Comparison of ENCODE assay signal across 19 cellular contexts in genomic region chr20:47801079-47801478, GRCh38. TPM values are rescaled to one million over a fixed set of nuclear protein-coding genes. Genes with fewer than 3 reads are reported as not detected.
DNase-seq lines count a peak whose midpoint lies in the region; ATAC-seq, FAIRE-seq and TF ChIP-seq lines count a peak whose summit lies in the region.
"Had no signal": no experiment of that assay in that cellular context is flagged by ENCODE, and none has a peak within 500 bp of the region (broad histone marks: within the 10 kb centered on the region; RNA-seq: fewer than 3 reads in every experiment).

No MANE protein-coding gene starts in this region.

- no peaks in the 10 kb centered on the region for H3K36me3 Mint-ChIP-seq in stimulated activated effector memory CD8-positive, alpha-beta T cell treated with anti-CD3 and anti-CD28 coated beads, Interleukin-12 subunit alpha, Interleukin-12 subunit beta, amount 100 ng/mL, for 72 hours
- no peaks in the 10 kb centered on the region for H3K36me3 Mint-ChIP-seq in endodermal cell (ENCODE audit: low read depth)
- H3K36me3 Mint-ChIP-seq: CD4-positive, CD25-positive, alpha-beta regulatory T cell had no signal

- no peak overlapping the region for H3K4me3 Mint-ChIP-seq in stimulated activated effector memory CD8-positive, alpha-beta T cell treated with anti-CD3 and anti-CD28 coated beads, Interleukin-12 subunit alpha, Interleukin-12 subunit beta, amount 100 ng/mL, for 72 hours
- no peak overlapping the region for H3K4me3 Mint-ChIP-seq in endodermal cell
- H3K4me3 Mint-ChIP-seq: CD4-positive, CD25-positive, alpha-beta regulatory T cell; GM23338 had no signal

- H3K27me3 ChIP-seq in GM12878 (replicated peaks in 1 of 2; ENCODE audit: control insufficient read depth in 2 of 2, insufficient read depth in 2 of 2, low read length in 1 of 2) (no peaks in the 10 kb centered on the region; a peak in 1 of 4 replicates), foreskin keratinocyte (no peaks in the 10 kb centered on the region), endodermal cell (ENCODE audit: control insufficient read depth, insufficient read depth, low read length, poor library complexity, severe bottlenecking) (no peaks in the 10 kb centered on the region)

- RAD21 ChIA-PET in GM12878 (lab: Charles Lee; ENCODE audit: unreplicated experiment) = no interaction called here

- H3K27ac ChIP-seq in GM12878 (ENCODE audit: control insufficient read depth, insufficient read depth) (no peak overlapping the region), foreskin keratinocyte (peak overlapping the region; percentile 49), endodermal cell (ENCODE audit: low read depth, low read length) (no peak overlapping the region)
- H3K27ac ChIP-seq: A549, SK-N-MC had no signal

- POLR2A ChIA-PET in GM12878 (lab: Charles Lee) = no interaction called here

- no peaks in the 10 kb centered on the region for H3K4me1 ChIP-seq in GM12878 (ENCODE audit: control insufficient read depth, insufficient read depth, low read length)
- no peaks in the 10 kb centered on the region for H3K4me1 ChIP-seq in foreskin keratinocyte
- no peaks in the 10 kb centered on the region for H3K4me1 ChIP-seq in endodermal cell (ENCODE audit: control insufficient read depth, insufficient read depth, low read length)
- H3K4me1 ChIP-seq: A549 had no signal

- WGBS in GM12878 (ENCODE audit: insufficient coverage, insufficient replicate concordance, low lambda C conversion rate, missing lambda C conversion rate) = 72% methylated on average over 5 of the region's 5 CpGs
- 88 to 95% methylated on average over 5 of the region's 5 CpGs for WGBS in endodermal cell (ENCODE audit: insufficient coverage in 1 of 2, insufficient read length in 1 of 2), 2 experiments

- H3K27me3 Mint-ChIP-seq in endodermal cell (ENCODE audit: insufficient read depth) = peaks cover 7% of the 10 kb centered on the region

- no peak for TF ChIP-seq POLR2A in GM12878 (IDR thresholded peaks at IDR 0.05; ENCODE audit: low read depth, low read length)

- ATAC-seq in GM12878 (no peak), foreskin keratinocyte (no peak), GM19397 (IDR thresholded peaks at IDR 0.05; ENCODE audit: unreplicated experiment) (no peak)
- ATAC-seq in stimulated activated effector memory CD8-positive, alpha-beta T cell treated with anti-CD3 and anti-CD28 coated beads, Interleukin-12 subunit alpha, Interleukin-12 subunit beta, amount 100 ng/mL, for 72 hours = peak; percentile 24
- ATAC-seq: A549, GM23338 had no signal

- TF ChIP-seq CTCF in GM12878 (IDR thresholded peaks at IDR 0.05 in 2 of 3, conservative IDR thresholded peaks at IDR 0.05 in 1 of 3; ENCODE audit: control insufficient read depth in 2 of 3, extremely low read depth in 1 of 3, insufficient read depth in 1 of 3, low read depth in 3 of 3, low read length in 3 of 3) (no peak), foreskin keratinocyte (conservative IDR thresholded peaks at IDR 0.05) (no peak), endodermal cell (conservative IDR thresholded peaks at IDR 0.05) (no peak)

- H3K9me3 ChIP-seq in GM12878 (replicated peaks; ENCODE audit: control insufficient read depth, insufficient read depth, low read length) (no peaks in the 10 kb centered on the region), endodermal cell (ENCODE audit: control insufficient read depth, low read length) (no peaks in the 10 kb centered on the region)
- H3K9me3 ChIP-seq: A549 had no signal

- no peak overlapping the region for H3K9ac ChIP-seq in GM12878 (ENCODE audit: control insufficient read depth, insufficient read depth, low read length)
- no peak overlapping the region for H3K9ac ChIP-seq in endodermal cell (ENCODE audit: extremely low read depth, low read length, poor library complexity, severe bottlenecking)

- in situ Hi-C loops in GM12878 (cut with MboI) = no loop called here

- H3K27ac Mint-ChIP-seq in stimulated activated effector memory CD8-positive, alpha-beta T cell treated with anti-CD3 and anti-CD28 coated beads, Interleukin-12 subunit alpha, Interleukin-12 subunit beta, amount 100 ng/mL, for 72 hours = no peak overlapping the region
- H3K27ac Mint-ChIP-seq in endodermal cell = no peak overlapping the region
- H3K27ac Mint-ChIP-seq: CD4-positive, CD25-positive, alpha-beta regulatory T cell; GM23338 had no signal

- TF ChIP-seq EP300 in GM12878 (IDR thresholded peaks at IDR 0.05; ENCODE audit: borderline replicate concordance in 1 of 2, control insufficient read depth in 1 of 2, low read depth in 2 of 2, low read length in 2 of 2) = no peak

- no TSS peak for BruUV-seq in GM12878 (replicated peaks; lab: Mats Ljungman, UMichigan)

- FAIRE-seq in HTR-8/SVneo (lab: Jason Lieb, UNC) (peak; percentile 96), GM12878 (lab: Jason Lieb, UNC) (peak; percentile 80)
- FAIRE-seq: A549 had no signal

- H3K79me2 ChIP-seq in GM12878 (ENCODE audit: control insufficient read depth, insufficient read depth, low read length) = no peaks in the 10 kb centered on the region

- intact Hi-C loops in GM12878 (cut with micrococcal nuclease; ENCODE audit: unreplicated experiment) = no loop called here

- TF ChIP-seq RAD21 in GM12878 (IDR thresholded peaks at IDR 0.05; ENCODE audit: insufficient read depth, low read depth, low read length) = no peak

- CTCF ChIA-PET in GM12878 (lab: Yijun Ruan, JAX) = no interaction called here

- no peaks in the 10 kb centered on the region for H3K4me1 Mint-ChIP-seq in stimulated activated effector memory CD8-positive, alpha-beta T cell treated with anti-CD3 and anti-CD28 coated beads, Interleukin-12 subunit alpha, Interleukin-12 subunit beta, amount 100 ng/mL, for 72 hours
- H3K4me1 Mint-ChIP-seq in endodermal cell = no peaks in the 10 kb centered on the region

- no peaks in the 10 kb centered on the region for H3K9me3 Mint-ChIP-seq in stimulated activated effector memory CD8-positive, alpha-beta T cell treated with anti-CD3 and anti-CD28 coated beads, Interleukin-12 subunit alpha, Interleukin-12 subunit beta, amount 100 ng/mL, for 72 hours
- H3K9me3 Mint-ChIP-seq in endodermal cell = no peaks in the 10 kb centered on the region
- H3K9me3 Mint-ChIP-seq: CD4-positive, CD25-positive, alpha-beta regulatory T cell had no signal

- H3K4me2 ChIP-seq in GM12878 (ENCODE audit: control insufficient read depth, insufficient read depth) = no peak overlapping the region
- H3K4me2 ChIP-seq: A549, GM23338 had no signal

- no peaks in the 10 kb centered on the region for H4K20me1 ChIP-seq in GM12878 (ENCODE audit: control insufficient read depth, insufficient read depth)

- no peaks in the 10 kb centered on the region for H3K36me3 ChIP-seq in GM12878 (ENCODE audit: control insufficient read depth in 2 of 2, insufficient read depth in 2 of 2, low read length in 1 of 2)
- H3K36me3 ChIP-seq in endodermal cell (ENCODE audit: control insufficient read depth, insufficient read depth, low read length) = no peaks in the 10 kb centered on the region

- DNase-seq in HTR-8/SVneo (ENCODE audit: insufficient read length, low spot score) (no peak), GM12878 (ENCODE audit: low read depth, low spot score) (no peak), foreskin keratinocyte (no peak), endodermal cell (no peak), DMS 273 treated with DMSO at 0.1 percent for 48 hours (lab: John Stamatoyannopoulos, UW) (no peak)
- DNase-seq in stimulated activated effector memory CD8-positive, alpha-beta T cell treated with anti-CD3 and anti-CD28 coated beads, Interleukin-12 subunit alpha, Interleukin-12 subunit beta, amount 100 ng/mL, for 72 hours (ENCODE audit: low spot score in 2 of 2) = no peak
- DNase-seq: CD4-positive, CD25-positive, alpha-beta regulatory T cell; DMS79 treated with DMSO at 0.1 percent for 48 hours; HCEC 1CT; Kasumi-1; NCI-H2081 treated with DMSO at 0.1 percent for 48 hours; NCI-H526; OCI-M1; SHP77 treated with DMSO at 0.1 percent for 48 hours; SW 1271 had no signal

- SMC1A ChIA-PET in GM12878 (lab: Charles Lee; ENCODE audit: uncharacterized antibody, unreplicated experiment) = no interaction called here

- no peak overlapping the region for H3K4me3 ChIP-seq in GM12878
- no peak overlapping the region for H3K4me3 ChIP-seq in endodermal cell (ENCODE audit: low read length)
- H3K4me3 ChIP-seq: A549, GM23338, SK-N-MC had no signal

- no peak overlapping the region for H2AFZ ChIP-seq in GM12878 (ENCODE audit: control insufficient read depth, low read depth, low read length)
- H2AFZ ChIP-seq: GM23338 had no signal

TF ChIP-seq in GM12878, 131 proteins besides CTCF, POLR2A, EP300 and RAD21 (continues in another document):
- TF ChIP-seq KDM1A (IDR thresholded peaks at IDR 0.05; ENCODE audit: borderline replicate concordance) (no peak), TBL1XR1 (IDR thresholded peaks at IDR 0.05; ENCODE audit: low read depth, low read length) (no peak)

RNA-seq across cellular contexts. Expression of gene SULF2, which starts 15.8 kb away (rescaled TPM):
- total RNA-seq in GM12878 (2013; cell fraction: nucleolus; rRNA removed) = 33.0 and 35.5 TPM in 2 replicates
- 0.38 and 2.0 TPM in 2 replicates for total RNA-seq in GM12878 (2014; rRNA removed)
- total RNA-seq in GM12878 (2014; rRNA removed; fragmentation: Illumina TruSeq; extraction: Trizol) = 0.83 and 1.1 TPM in 2 replicates
- total RNA-seq in GM12878 (2021) = 2.9 and 4.1 TPM in 2 replicates
- polyA plus RNA-seq in GM12878 (2011; ENCODE audit: low read depth) = 3.0 TPM
- polyA plus RNA-seq in GM12878 (2011; rRNA removed) = 0.97 and 1.3 TPM in 2 replicates
- 1.4 and 1.9 TPM in 2 replicates for polyA plus RNA-seq in GM12878 (2011; cell fraction: cytosol; rRNA removed)
- 7.1 and 8.4 TPM in 2 replicates for polyA plus RNA-seq in GM12878 (2011; cell fraction: nucleus; rRNA removed)
- polyA plus RNA-seq in GM12878 (2012) = 2.4 and 3.0 TPM in 2 replicates
- 1.1 and 1.9 TPM in 2 replicates for polyA plus RNA-seq in GM12878 (2014; fragmentation: Illumina TruSeq; extraction: Trizol)
- polyA plus RNA-seq in GM12878 (2014; fragmentation: Nextera tagmentation; extraction: Ambion mirVana) = 1 to 10 TPM in 1 of 2 experiments, under 1 TPM in 1; 0.69 to 1.4 TPM
- 1.3 and 1.7 TPM in 2 replicates for polyA plus RNA-seq in GM12878 (2014; rRNA removed)
- 1 to 10 TPM; 2.4 to 2.5 TPM for polyA plus RNA-seq in GM12878 (2016; fragmentation: Nextera tagmentation; extraction: Ambion mirVana)
- polyA minus RNA-seq in GM12878 (2011; rRNA and poly(A)+ RNA removed) = 1.4 and 2.4 TPM in 2 replicates
- 1.8 TPM in 1 of 2 replicates, not detected in the other for polyA minus RNA-seq in GM12878 (2011; cell fraction: cytosol; rRNA and poly(A)+ RNA removed)
- 1.7 and 2.8 TPM in 2 replicates for polyA minus RNA-seq in GM12878 (2011; cell fraction: nucleus; rRNA and poly(A)+ RNA removed)
- 230 and 277 TPM in 2 replicates for total RNA-seq in foreskin keratinocyte
- polyA plus RNA-seq in foreskin keratinocyte = 153 and 180 TPM in 2 replicates
- 100 to 1,000 TPM in 1 of 2 donors, 10 to 100 TPM in 1; 75.7 to 146 TPM for total RNA-seq in endodermal cell
- polyA plus RNA-seq in endodermal cell (2013, experiment 1 of 2) = 55.0 TPM
- polyA plus RNA-seq in endodermal cell (2013, experiment 2 of 2) = 66.7 TPM
- total RNA-seq: CD4-positive, CD25-positive, alpha-beta regulatory T cell had no signal
